Comparison of ENCODE assay signal across 21 cellular contexts in the genomic region with DNA sequence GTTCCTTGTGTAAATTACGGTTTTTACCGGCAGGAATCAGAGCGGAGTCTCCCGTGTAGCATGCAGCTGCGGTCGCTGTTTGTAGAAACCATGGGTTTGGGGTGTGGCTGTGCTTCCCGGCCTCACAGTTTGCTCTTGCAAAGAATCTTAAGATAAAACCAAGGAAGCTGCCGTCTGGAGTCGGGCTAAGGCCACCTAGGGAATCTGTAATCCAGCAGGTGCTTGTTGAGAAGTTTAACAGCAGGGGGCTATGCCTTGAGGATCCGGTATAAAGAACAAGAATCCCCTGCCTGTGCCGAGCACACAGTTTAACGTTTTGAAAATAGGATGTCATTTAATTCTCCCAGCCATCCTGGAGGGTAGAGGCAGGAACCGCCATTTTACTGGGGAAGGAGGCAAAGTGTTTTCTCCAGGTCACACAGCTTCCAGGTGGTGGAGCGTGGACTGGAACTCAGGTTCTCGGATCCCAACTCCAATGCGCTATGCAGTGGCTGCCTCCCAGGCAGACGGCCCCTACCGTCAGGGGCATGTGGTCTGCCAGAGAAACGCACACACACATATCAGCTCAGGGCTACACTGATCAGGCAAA. TPM values are rescaled to one million over a fixed set of nuclear protein-coding genes. Genes with fewer than 3 reads are reported as not detected.
DNase-seq lines count a peak whose midpoint lies in the region; ATAC-seq and TF ChIP-seq lines count a peak whose summit lies in the region.
"Had no signal": no experiment of that assay in that cellular context is flagged by ENCODE, and none has a peak within 500 bp of the region (broad histone marks: within the 10 kb centered on the region; RNA-seq: fewer than 3 reads in every experiment).

No MANE protein-coding gene starts in this region.

- no peaks in the 10 kb centered on the region for H3K36me3 Mint-ChIP-seq in endodermal cell (ENCODE audit: low read depth)
- no peaks in the 10 kb centered on the region for H3K36me3 Mint-ChIP-seq in activated naive CD8-positive, alpha-beta T cell treated with anti-CD3 and anti-CD28 coated beads for 36 hours

- peaks cover 48% of the 10 kb centered on the region for H3K27me3 Mint-ChIP-seq in endodermal cell (ENCODE audit: insufficient read depth)
- peaks cover 2% of the 10 kb centered on the region for H3K27me3 Mint-ChIP-seq in activated naive CD8-positive, alpha-beta T cell treated with anti-CD3 and anti-CD28 coated beads for 36 hours

- H3K27ac ChIP-seq in endodermal cell (ENCODE audit: low read depth, low read length) (no peak overlapping the region), lung (ENCODE audit: low read depth in 1 of 2, low read length in 1 of 2) (peak overlapping the region in 1 of 2 donors; percentile 14), upper lobe of right lung (peak overlapping the region; percentile 63)
- H3K27ac ChIP-seq: BLaER1, brain microvascular endothelial cell had no signal

- H3K9me3 Mint-ChIP-seq in endodermal cell, result no peaks in the 10 kb centered on the region
- H3K9me3 Mint-ChIP-seq in activated naive CD8-positive, alpha-beta T cell treated with anti-CD3 and anti-CD28 coated beads for 36 hours, result no peaks in the 10 kb centered on the region

- H3K27me3 ChIP-seq in endodermal cell (ENCODE audit: control insufficient read depth, insufficient read depth, low read length, poor library complexity, severe bottlenecking) (peaks cover 5% of the 10 kb centered on the region), lung (ENCODE audit: control insufficient read depth, insufficient read depth) (no peaks in the 10 kb centered on the region), upper lobe of right lung (no peaks in the 10 kb centered on the region)
- H3K27me3 ChIP-seq: BLaER1, brain microvascular endothelial cell had no signal

- no peaks in the 10 kb centered on the region for H3K36me3 ChIP-seq in endodermal cell (ENCODE audit: control insufficient read depth, insufficient read depth, low read length)
- no peaks in the 10 kb centered on the region for H3K36me3 ChIP-seq in lung (ENCODE audit: control insufficient read depth in 2 of 2, insufficient read depth in 2 of 2, low read length in 2 of 2)
- no peaks in the 10 kb centered on the region for H3K36me3 ChIP-seq in upper lobe of right lung
- H3K36me3 ChIP-seq: BLaER1, brain microvascular endothelial cell had no signal

- intact Hi-C loops in upper lobe of right lung (cut with DNase I), result no loop called here

- H3K9me3 ChIP-seq in endodermal cell (ENCODE audit: control insufficient read depth, low read length), result no peaks in the 10 kb centered on the region
- no peaks in the 10 kb centered on the region for H3K9me3 ChIP-seq in lung (ENCODE audit: control insufficient read depth in 2 of 2, insufficient read depth in 1 of 2, low read length in 1 of 2)
- no peaks in the 10 kb centered on the region for H3K9me3 ChIP-seq in upper lobe of right lung
- H3K9me3 ChIP-seq: BLaER1, SK-N-SH had no signal

- H3K9ac ChIP-seq in endodermal cell (ENCODE audit: extremely low read depth, low read length, poor library complexity, severe bottlenecking), result peak overlapping the region; percentile 13
- H3K9ac ChIP-seq: BLaER1, SK-N-SH had no signal

- TF ChIP-seq CTCF in endodermal cell (conservative IDR thresholded peaks at IDR 0.05), result peak; percentile 32
- no peak for TF ChIP-seq CTCF in lung (IDR thresholded peaks at IDR 0.05; ENCODE audit: control extremely low read depth, extremely low read depth)
- TF ChIP-seq CTCF in upper lobe of right lung (IDR thresholded peaks at IDR 0.05), result no peak

- DNase-seq in NCI-H524 (lab: John Stamatoyannopoulos, UW), result peak; percentile 15 to 26
- no peak for DNase-seq in NCI-H524 treated with DMSO at 0.1 percent for 48 hours (lab: John Stamatoyannopoulos, UW)
- peak; percentile 85 for DNase-seq in endodermal cell
- DNase-seq in lung (ENCODE audit: low spot score), result no peak
- DNase-seq in upper lobe of right lung, result no peak
- DNase-seq in activated naive CD8-positive, alpha-beta T cell treated with anti-CD3 and anti-CD28 coated beads for 36 hours, result no peak
- no peak for DNase-seq in GF-D8 (lab: John Stamatoyannopoulos, UW)
- no peak for DNase-seq in KG1 (lab: John Stamatoyannopoulos, UW)
- DNase-seq: activated CD4-positive, alpha-beta T cell treated with anti-CD3 and anti-CD28 coated beads, Interleukin-2, amount 50 U/mL, for 1 hour; activated naive CD4-positive, alpha-beta T cell treated with anti-CD3 and anti-CD28 coated beads, Interleukin-2, amount 50 U/mL, for 16 hours; activated T-cell treated with anti-CD3 and anti-CD28 coated beads for 4 hours; brain microvascular endothelial cell; MM.1S; NCI-H187 treated with DMSO at 0.1 percent for 48 hours; NCI-H526 treated with DMSO at 0.1 percent for 48 hours; SK-N-SH; stimulated activated CD4-positive, alpha-beta T cell treated with anti-CD3 and anti-CD28 coated beads, Interleukin-2, amount 100 ng/mL, for 24 hours had no signal

- no peaks in the 10 kb centered on the region for H3K4me1 ChIP-seq in endodermal cell (ENCODE audit: control insufficient read depth, insufficient read depth, low read length)
- peaks cover 0 to 4% of the 10 kb centered on the region in 2 donors for H3K4me1 ChIP-seq in lung (ENCODE audit: control insufficient read depth in 2 of 2, insufficient read depth in 2 of 2, low read length in 2 of 2)
- peaks cover 2% of the 10 kb centered on the region for H3K4me1 ChIP-seq in upper lobe of right lung

- H3K4me1 Mint-ChIP-seq in endodermal cell, result peaks cover 9% of the 10 kb centered on the region
- peaks cover 12% of the 10 kb centered on the region for H3K4me1 Mint-ChIP-seq in activated naive CD8-positive, alpha-beta T cell treated with anti-CD3 and anti-CD28 coated beads for 36 hours

- 34 to 50% methylated on average over 19 of the region's 19 CpGs for WGBS in endodermal cell (ENCODE audit: insufficient coverage in 1 of 2, insufficient read length in 1 of 2), 2 experiments
- WGBS in lung, 2 donors, result 58 to 59% methylated on average over 19 of the region's 19 CpGs

- H3K4me3 Mint-ChIP-seq in endodermal cell, result peak overlapping the region; percentile 17
- H3K4me3 Mint-ChIP-seq in activated naive CD8-positive, alpha-beta T cell treated with anti-CD3 and anti-CD28 coated beads for 36 hours, result no peak overlapping the region

- peak; percentile 8 for ATAC-seq in lung (ENCODE audit: insufficient read depth, low FRiP score)
- peak; percentile 66 for ATAC-seq in upper lobe of right lung
- ATAC-seq: HCT116, Panc1, sciatic nerve had no signal

- H3K27ac Mint-ChIP-seq in endodermal cell, result peak overlapping the region; percentile 76
- H3K27ac Mint-ChIP-seq in activated naive CD8-positive, alpha-beta T cell treated with anti-CD3 and anti-CD28 coated beads for 36 hours, result no peak overlapping the region

- H3K4me3 ChIP-seq in endodermal cell (ENCODE audit: low read length), result peak overlapping the region; percentile 8
- H3K4me3 ChIP-seq in lung, result no peak overlapping the region
- H3K4me3 ChIP-seq in upper lobe of right lung, result no peak overlapping the region
- H3K4me3 ChIP-seq: BLaER1 had no signal

RNA-seq across cellular contexts. Expression of gene TLCD3A, which starts 6.0 kb away (rescaled TPM):
- total RNA-seq in endodermal cell (10 to 100 TPM; 16.6 to 28.8 TPM), lung (10 to 100 TPM; 11.9 to 16.2 TPM), upper lobe of right lung (11.9 TPM)
- 17.4 TPM for polyA plus RNA-seq in endodermal cell (2013, experiment 1 of 2)
- polyA plus RNA-seq in endodermal cell (2013, experiment 2 of 2), result 21.0 TPM
- 10 to 100 TPM in 1 of 2 donors, 1 to 10 TPM in 1; 8.4 to 10.0 TPM for polyA plus RNA-seq in lung
- 10 to 100 TPM; 22.6 to 26.7 TPM for total RNA-seq in activated naive CD8-positive, alpha-beta T cell treated with anti-CD3 and anti-CD28 coated beads for 36 hours

RNA-seq across cellular contexts. Expression of gene VPS53, which starts 11.8 kb away (rescaled TPM):
- total RNA-seq in endodermal cell (10 to 100 TPM; 59.8 to 63.2 TPM), lung (10 to 100 TPM; 34.7 to 74.7 TPM), upper lobe of right lung (79.5 TPM)
- polyA plus RNA-seq in endodermal cell (2013, experiment 1 of 2), result 38.0 TPM
- 39.8 TPM for polyA plus RNA-seq in endodermal cell (2013, experiment 2 of 2)
- polyA plus RNA-seq in lung, result 10 to 100 TPM; 11.9 to 14.1 TPM
- 10 to 100 TPM; 51.0 to 57.7 TPM for total RNA-seq in activated naive CD8-positive, alpha-beta T cell treated with anti-CD3 and anti-CD28 coated beads for 36 hours

RNA-seq across cellular contexts. Expression of gene GEMIN4, which starts 25.6 kb away (rescaled TPM):
- 10 to 100 TPM; 30.3 to 36.2 TPM for total RNA-seq in endodermal cell
- 27.3 TPM for polyA plus RNA-seq in endodermal cell (2013, experiment 1 of 2)
- polyA plus RNA-seq in endodermal cell (2013, experiment 2 of 2), result 24.4 TPM
- total RNA-seq in lung, result 10 to 100 TPM; 16.7 to 21.7 TPM
- polyA plus RNA-seq in lung, result 10 to 100 TPM in 1 of 2 donors, 1 to 10 TPM in 1; 8.5 to 11.8 TPM
- total RNA-seq in upper lobe of right lung, result 23.0 TPM
- 10 to 100 TPM; 68.7 to 69.3 TPM for total RNA-seq in activated naive CD8-positive, alpha-beta T cell treated with anti-CD3 and anti-CD28 coated beads for 36 hours

RNA-seq across cellular contexts. Expression of gene GLOD4, which starts 55.7 kb away (rescaled TPM):
- total RNA-seq in endodermal cell (10 to 100 TPM; 81.6 to 95.1 TPM), lung (10 to 100 TPM; 39.9 to 60.3 TPM), upper lobe of right lung (55.5 TPM)
- 58.6 TPM for polyA plus RNA-seq in endodermal cell (2013, experiment 1 of 2)
- polyA plus RNA-seq in endodermal cell (2013, experiment 2 of 2), result 54.5 TPM
- 10 to 100 TPM; 31.9 to 36.9 TPM for polyA plus RNA-seq in lung
- total RNA-seq in activated naive CD8-positive, alpha-beta T cell treated with anti-CD3 and anti-CD28 coated beads for 36 hours, result 10 to 100 TPM; 79.0 to 82.0 TPM

RNA-seq across cellular contexts. Expression of gene MRM3, which starts 55.7 kb away (rescaled TPM):
- 10 to 100 TPM; 14.0 to 18.7 TPM for total RNA-seq in endodermal cell
- 10.1 TPM for polyA plus RNA-seq in endodermal cell (2013, experiment 1 of 2)
- 10.7 TPM for polyA plus RNA-seq in endodermal cell (2013, experiment 2 of 2)
- total RNA-seq in lung, result 10 to 100 TPM; 12.5 to 16.3 TPM
- 10 to 100 TPM; 10.4 to 13.8 TPM for polyA plus RNA-seq in lung
- total RNA-seq in upper lobe of right lung, result 12.1 TPM
- total RNA-seq in activated naive CD8-positive, alpha-beta T cell treated with anti-CD3 and anti-CD28 coated beads for 36 hours, result 10 to 100 TPM; 43.2 to 47.2 TPM

Comparison
In these comparisons a context has a peak if more than half of its experiments do, and no peak if none do; other contexts are left out.
1. DNase-seq: peak in NCI-H524 (2 of 2) and endodermal cell (single experiment); none in NCI-H524 treated with DMSO at 0.1 percent for 48 hours (single experiment), lung (single experiment), upper lobe of right lung (single experiment), activated naive CD8-positive, alpha-beta T cell treated with anti-CD3 and anti-CD28 coated beads for 36 hours (single experiment), GF-D8 (single experiment) and KG1 (single experiment).